In genomic region chr5:59041355-59041754, GRCh38 we compare ENCODE assay signal across 1 cellular context.
TF ChIP-seq lines count a peak whose summit lies in the region.

No MANE protein-coding gene starts in this region.

TF ChIP-seq in SK-N-SH, 30 proteins besides CTCF, POLR2A, EP300 and RAD21 (continued from another document):
- TF ChIP-seq IRF3 (IDR thresholded peaks at IDR 0.05; ENCODE audit: low read depth, low read length) (no peak), RFX5 (IDR thresholded peaks at IDR 0.05; ENCODE audit: low read length) (no peak), USF1 (IDR thresholded peaks at IDR 0.05; ENCODE audit: borderline replicate concordance, low read depth) (no peak), FOXM1 (IDR thresholded peaks at IDR 0.05; ENCODE audit: low read depth) (no peak), ELF1 (IDR thresholded peaks at IDR 0.05) (no peak), TEAD4 (IDR thresholded peaks at IDR 0.05; ENCODE audit: borderline replicate concordance, insufficient read depth) (no peak), REST (IDR thresholded peaks at IDR 0.05; ENCODE audit: low read depth, low read length) (no peak), SMC3 (IDR thresholded peaks at IDR 0.05; ENCODE audit: low read depth, low read length) (no peak), MXI1 (IDR thresholded peaks at IDR 0.05; ENCODE audit: low read depth, low read length) (no peak), NRF1 (IDR thresholded peaks at IDR 0.05; ENCODE audit: low read depth, low read length) (no peak), RXRA (IDR thresholded peaks at IDR 0.05; ENCODE audit: borderline replicate concordance, low read depth) (no peak), MAX (IDR thresholded peaks at IDR 0.05; ENCODE audit: low read depth) (no peak), JUND (IDR thresholded peaks at IDR 0.05) (no peak), POLR2AphosphoS5 (IDR thresholded peaks at IDR 0.05; ENCODE audit: low read depth, low read length) (no peak)
TF ChIP-seq in SK-N-SH: peak in this region for 0.
